ENCODE assay signal across 16 cellular contexts in the genomic region with DNA sequence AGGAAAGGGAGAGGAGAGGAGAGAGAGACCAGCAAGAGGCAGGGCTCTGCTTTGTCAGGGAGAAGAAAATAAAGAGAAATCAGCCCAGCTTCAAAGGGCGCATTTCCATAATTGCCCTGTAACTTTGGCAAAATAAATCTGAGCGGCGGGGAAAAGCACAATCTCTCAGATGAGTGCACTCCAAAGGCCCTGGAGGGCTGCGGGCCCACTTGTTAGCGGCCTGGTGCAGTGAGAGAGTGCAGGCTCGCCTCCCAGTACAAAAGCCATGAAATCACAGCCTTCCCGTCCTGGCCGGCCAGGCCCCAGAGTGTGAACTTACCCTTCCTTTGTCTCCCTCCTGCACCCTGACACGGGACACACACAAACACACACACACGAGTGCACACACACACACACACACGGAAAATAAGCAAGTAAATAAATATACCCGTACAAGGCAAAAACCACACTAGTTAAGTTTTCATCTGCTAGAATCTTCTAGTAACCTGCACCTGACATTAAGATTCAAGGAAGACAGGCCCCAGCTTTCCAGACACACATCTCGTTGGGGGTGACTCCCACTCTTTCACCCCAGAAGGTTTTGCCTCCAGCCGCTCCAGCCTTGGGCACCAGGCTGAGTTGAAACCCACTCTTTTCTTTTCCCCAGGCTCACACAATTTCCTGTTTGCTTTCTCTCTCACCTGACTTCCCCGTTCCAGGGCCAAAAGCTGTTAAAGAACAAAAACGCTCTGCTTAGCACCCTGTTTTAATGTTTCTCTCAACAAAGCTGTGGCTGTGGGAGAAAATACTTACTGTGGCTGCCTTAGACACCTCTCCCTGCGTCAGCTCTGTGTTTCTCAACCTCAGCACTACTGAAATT. TPM values are rescaled to one million over a fixed set of nuclear protein-coding genes. Genes with fewer than 3 reads are reported as not detected.
A peak's percentile ranks its signal among the peaks of the same experiment; 100 is the strongest.
DNase-seq lines count a peak whose midpoint lies in the region; ATAC-seq, FAIRE-seq and TF ChIP-seq lines count a peak whose summit lies in the region.
"Had no signal": no experiment of that assay in that cellular context is flagged by ENCODE, and none has a peak within 500 bp of the region (broad histone marks: within the 10 kb centered on the region; RNA-seq: fewer than 3 reads in every experiment).

No MANE protein-coding gene starts in this region.

- H3K9me3 ChIP-seq in suprapubic skin = no peaks in the 10 kb centered on the region
- H3K9me3 ChIP-seq: SJSA1 had no signal

- peak overlapping the region; percentile 49 for H3K27ac ChIP-seq in suprapubic skin
- H3K27ac ChIP-seq: dorsolateral prefrontal cortex, SJSA1 had no signal

- TF ChIP-seq CTCF in suprapubic skin (IDR thresholded peaks at IDR 0.05) (no peak), D721Med (IDR thresholded peaks at IDR 0.05; ENCODE audit: insufficient read depth, missing control alignments) (no peak)

- TF ChIP-seq POLR2A in suprapubic skin (IDR thresholded peaks at IDR 0.05) = no peak

- WGBS in suprapubic skin = 69% methylated on average over 17 of the region's 17 CpGs

- DNase-seq in NCI-H2196 (lab: John Stamatoyannopoulos, UW; ENCODE audit: unreplicated experiment) (peak; percentile 7), NCI-H2196 treated with DMSO at 0.1 percent for 48 hours (lab: John Stamatoyannopoulos, UW; ENCODE audit: unreplicated experiment) (no peak), NCI-H774 (lab: John Stamatoyannopoulos, UW) (peak; percentile 22), left kidney (ENCODE audit: low read depth, low spot score) (peak; percentile 75), suprapubic skin (ENCODE audit: low spot score in 2 of 2) (peak; percentile 50 to 76), D721Med (ENCODE audit: insufficient read length, low spot score) (no peak)
- DNase-seq: activated CD4-positive, CD25-positive, alpha-beta regulatory T cell; amniotic stem cell had no signal

- ATAC-seq in GM21515 (IDR thresholded peaks at IDR 0.05; ENCODE audit: unreplicated experiment) (no peak), HG03039 (IDR thresholded peaks at IDR 0.05; ENCODE audit: unreplicated experiment) (no peak)

- no peak for FAIRE-seq in D721Med (lab: Jason Lieb, UNC)
- FAIRE-seq: A204.1, islet of Langerhans had no signal

- no peak for TF ChIP-seq EP300 in suprapubic skin (IDR thresholded peaks at IDR 0.05)

- peaks cover 16% of the 10 kb centered on the region for H3K4me1 ChIP-seq in suprapubic skin
- H3K4me1 ChIP-seq: SJSA1 had no signal

- H3K4me3 ChIP-seq in suprapubic skin = no peak overlapping the region
- H3K4me3 ChIP-seq: dorsolateral prefrontal cortex, SJSA1, skin epidermis had no signal

- H3K36me3 ChIP-seq in suprapubic skin = peaks cover 9% of the 10 kb centered on the region

- peaks cover 9% of the 10 kb centered on the region for H3K27me3 ChIP-seq in suprapubic skin
- H3K27me3 ChIP-seq: SJSA1 had no signal

RNA-seq across cellular contexts. Expression of gene IRX3, which starts 8.5 kb away (rescaled TPM):
- 100 to 1,000 TPM in 1 of 4 donors, 10 to 100 TPM in 3; 50.9 to 112 (median 82.7) TPM for total RNA-seq in suprapubic skin
- total RNA-seq: temporal lobe had no signal

Comparison
In these comparisons a context has a peak if more than half of its experiments do, and no peak if none do; other contexts are left out.
1. DNase-seq: peak in NCI-H2196 (single experiment), NCI-H774 (single experiment), left kidney (single experiment) and suprapubic skin (2 of 2); none in NCI-H2196 treated with DMSO at 0.1 percent for 48 hours (single experiment) and D721Med (single experiment).